ENCODE assay signal across 8 cellular contexts in genomic region chr22:43923191-43923590, GRCh38. TPM values are rescaled to one million over a fixed set of nuclear protein-coding genes. Genes with fewer than 3 reads are reported as not detected.
DNase-seq lines count a peak whose midpoint lies in the region; ATAC-seq and TF ChIP-seq lines count a peak whose summit lies in the region.

No MANE protein-coding gene starts in this region.

- peak; percentile 4 for DNase-seq in activated CD4-positive, alpha-beta T cell treated with anti-CD3 and anti-CD28 coated beads for 48 hours
- no peak for DNase-seq in activated CD4-positive, alpha-beta T cell treated with anti-CD3 and anti-CD28 coated beads for 1 hour
- DNase-seq in SK-N-DZ (ENCODE audit: low spot score) (peak; percentile 34), esophagus muscularis mucosa (ENCODE audit: extremely low spot score) (no peak), retina (peak; percentile 56), superior temporal gyrus (ENCODE audit: extremely low spot score) (no peak)

- H3K27me3 ChIP-seq in esophagus muscularis mucosa, result peaks cover 7 to 71% (median 15%) of the 10 kb centered on the region in 4 donors

- H3K36me3 ChIP-seq in esophagus muscularis mucosa, result no peaks in the 10 kb centered on the region

- 3% methylated on average over 13 of the region's 13 CpGs for WGBS in esophagus muscularis mucosa

- no peak for TF ChIP-seq CTCF in esophagus muscularis mucosa (IDR thresholded peaks at IDR 0.05)

- ATAC-seq in HG03045 (IDR thresholded peaks at IDR 0.05; ENCODE audit: unreplicated experiment), result no peak
- no peak for ATAC-seq in HG03095 (IDR thresholded peaks at IDR 0.05; ENCODE audit: unreplicated experiment)

- H3K4me1 ChIP-seq in esophagus muscularis mucosa, result peaks cover 7 to 19% (median 17%) of the 10 kb centered on the region in 4 donors

- H3K9me3 ChIP-seq in esophagus muscularis mucosa, result peaks cover 0 to 4% (median 0%) of the 10 kb centered on the region in 4 donors

- TF ChIP-seq POLR2A in esophagus muscularis mucosa (IDR thresholded peaks at IDR 0.05; ENCODE audit: low read depth), result no peak

- no peak overlapping the region for H3K27ac ChIP-seq in esophagus muscularis mucosa (replicated peaks in 1 of 4)

- H3K4me3 ChIP-seq in esophagus muscularis mucosa, result peak overlapping the region; percentile 55 to 70 (median 64)

- intact Hi-C loops in esophagus muscularis mucosa (cut with DNase I), result no loop called here

- TF ChIP-seq EP300 in esophagus muscularis mucosa (IDR thresholded peaks at IDR 0.05), result no peak

RNA-seq across cellular contexts. Expression of gene PNPLA3, which starts 0.4 kb away (rescaled TPM):
- polyA plus RNA-seq in SK-N-DZ (2014; cell fraction: cytosol; rRNA removed), result 6.3 and 8.1 TPM in 2 replicates
- polyA plus RNA-seq in SK-N-DZ (2014; cell fraction: nucleus; rRNA removed), result 8.0 and 11.0 TPM in 2 replicates
- total RNA-seq in esophagus muscularis mucosa, result under 1 TPM in 1 of 4 donors, not detected in 3; 0.39 TPM

RNA-seq across cellular contexts. Expression of gene PNPLA5, which starts 31.4 kb away (rescaled TPM):
- not detected in 2 replicates for polyA plus RNA-seq in SK-N-DZ (2014; cell fraction: cytosol; rRNA removed)
- not detected in 2 replicates for polyA plus RNA-seq in SK-N-DZ (2014; cell fraction: nucleus; rRNA removed)
- not detected for total RNA-seq in esophagus muscularis mucosa

RNA-seq across cellular contexts. Expression of gene SAMM50, which starts 32.1 kb away (rescaled TPM):
- 66.0 and 68.8 TPM in 2 replicates for polyA plus RNA-seq in SK-N-DZ (2014; cell fraction: cytosol; rRNA removed)
- 36.1 and 38.8 TPM in 2 replicates for polyA plus RNA-seq in SK-N-DZ (2014; cell fraction: nucleus; rRNA removed)
- total RNA-seq in esophagus muscularis mucosa, result 10 to 100 TPM; 21.6 to 28.6 (median 27.2) TPM

Comparison
In these comparisons a context has a peak if more than half of its experiments do, and no peak if none do; other contexts are left out.
1. DNase-seq: peak in activated CD4-positive, alpha-beta T cell treated with anti-CD3 and anti-CD28 coated beads for 48 hours (single experiment), SK-N-DZ (single experiment) and retina (single experiment); none in activated CD4-positive, alpha-beta T cell treated with anti-CD3 and anti-CD28 coated beads for 1 hour (single experiment), esophagus muscularis mucosa (single experiment) and superior temporal gyrus (single experiment).